ENCODE assay signal across 9 cellular contexts in genomic region chr15:33022629-33023028, GRCh38.
DNase-seq lines count a peak whose midpoint lies in the region; ATAC-seq lines count a peak whose summit lies in the region.
"Had no signal": no experiment of that assay in that cellular context is flagged by ENCODE, and none has a peak within 500 bp of the region (broad histone marks: within the 10 kb centered on the region; RNA-seq: fewer than 3 reads in every experiment).

No MANE protein-coding gene starts in this region.

- DNase-seq in M059J (ENCODE audit: low read depth) (peak; percentile 87), mesenchymal stem cell (peak; percentile 43), HUDEP-2 (lab: John Stamatoyannopoulos, UW; ENCODE audit: unreplicated experiment in 76 of 76) (no peak)
- no peak for DNase-seq in activated T-cell treated with anti-CD3 and anti-CD28 coated beads, Interleukin-2, amount 50 U/mL, for 4 hours

- H2AK5ac ChIP-seq in mesenchymal stem cell (ENCODE audit: low read length, severe bottlenecking), result no peak overlapping the region

- peaks cover 0 to 14% (median 0%) of the 10 kb centered on the region in 11 experiments; a peak in 4 of 22 replicates for H3K36me3 ChIP-seq in BLaER1 treated with 17β-estradiol and CSF1 and Interleukin-3, amounts not matched to agents 10 nM and 100 nM
- peaks cover 0 to 2% of the 10 kb centered on the region in 2 experiments for H3K36me3 ChIP-seq in mesenchymal stem cell (ENCODE audit: control insufficient read depth in 1 of 2, insufficient read depth in 2 of 2, low read depth in 1 of 2, low read length in 2 of 2)

- peaks cover 10% of the 10 kb centered on the region for H3K4me1 Mint-ChIP-seq in dendritic cell treated with granulocyte-macrophage colony-stimulating factor and Interleukin-4, amounts not matched to agents 40 ng/mL and 50 ng/mL, for 4 days (ENCODE audit: low read depth)
- no peaks in the 10 kb centered on the region for H3K4me1 Mint-ChIP-seq in activated T-cell treated with anti-CD3 and anti-CD28 coated beads, Interleukin-2, amount 50 U/mL, for 4 hours (ENCODE audit: low read depth)

- H2BK5ac ChIP-seq in mesenchymal stem cell (ENCODE audit: low read depth, low read length, poor library complexity, severe bottlenecking), result no peak overlapping the region

- H3K23ac ChIP-seq in mesenchymal stem cell (ENCODE audit: low read length in 2 of 2), result no peak overlapping the region

- peak overlapping the region; percentile 74 for H3K27ac Mint-ChIP-seq in dendritic cell treated with granulocyte-macrophage colony-stimulating factor and Interleukin-4, amounts not matched to agents 40 ng/mL and 50 ng/mL, for 4 days
- H3K27ac Mint-ChIP-seq: activated naive CD8-positive, alpha-beta T cell had no signal

- no peak overlapping the region for H2BK120ac ChIP-seq in mesenchymal stem cell (ENCODE audit: low read depth, low read length)

- no peak overlapping the region for H3K4me3 ChIP-seq in BLaER1 treated with 17β-estradiol and CSF1 and Interleukin-3, amounts not matched to agents 10 nM and 100 nM
- no peak overlapping the region for H3K4me3 ChIP-seq in mesenchymal stem cell (ENCODE audit: insufficient read depth in 1 of 2, low read depth in 1 of 2, low read length in 2 of 2)

- no peak overlapping the region for H3K4ac ChIP-seq in mesenchymal stem cell (ENCODE audit: low read depth in 1 of 2, low read length in 2 of 2)

- no peaks in the 10 kb centered on the region for H3K9me3 Mint-ChIP-seq in dendritic cell treated with granulocyte-macrophage colony-stimulating factor and Interleukin-4, amounts not matched to agents 40 ng/mL and 50 ng/mL, for 4 days
- H3K9me3 Mint-ChIP-seq in activated T-cell treated with anti-CD3 and anti-CD28 coated beads, Interleukin-2, amount 50 U/mL, for 4 hours, result no peaks in the 10 kb centered on the region

- H3K9ac ChIP-seq in BLaER1 treated with 17β-estradiol and CSF1 and Interleukin-3, amounts not matched to agents 10 nM and 100 nM, result peak overlapping the region in 4 of 11 experiments; percentile 9 to 44 (median 34); a peak in 5 of 22 replicates
- peak overlapping the region; percentile 76 for H3K9ac ChIP-seq in mesenchymal stem cell (ENCODE audit: low read length)

- H2BK12ac ChIP-seq in mesenchymal stem cell (ENCODE audit: low read length in 2 of 2), result no peak overlapping the region

- H2AFZ ChIP-seq in mesenchymal stem cell (ENCODE audit: low read depth, low read length), result no peak overlapping the region

- H4K91ac ChIP-seq in mesenchymal stem cell (ENCODE audit: low read length), result no peak overlapping the region

- no peaks in the 10 kb centered on the region for H3K27me3 Mint-ChIP-seq in dendritic cell treated with granulocyte-macrophage colony-stimulating factor and Interleukin-4, amounts not matched to agents 40 ng/mL and 50 ng/mL, for 4 days
- peaks cover 2% of the 10 kb centered on the region for H3K27me3 Mint-ChIP-seq in activated T-cell treated with anti-CD3 and anti-CD28 coated beads, Interleukin-2, amount 50 U/mL, for 4 hours (ENCODE audit: low read depth)
- H3K27me3 Mint-ChIP-seq: activated naive CD8-positive, alpha-beta T cell had no signal

- H3K27me3 ChIP-seq in BLaER1 treated with 17β-estradiol and CSF1 and Interleukin-3, amounts not matched to agents 10 nM and 100 nM, result no peaks in the 10 kb centered on the region
- H3K27me3 ChIP-seq in mesenchymal stem cell (ENCODE audit: control insufficient read depth in 1 of 2, insufficient read depth in 1 of 2, low read length in 2 of 2), result no peaks in the 10 kb centered on the region

- peaks cover 7% of the 10 kb centered on the region for H3K36me3 Mint-ChIP-seq in dendritic cell treated with granulocyte-macrophage colony-stimulating factor and Interleukin-4, amounts not matched to agents 40 ng/mL and 50 ng/mL, for 4 days (ENCODE audit: low read depth)
- H3K36me3 Mint-ChIP-seq in activated T-cell treated with anti-CD3 and anti-CD28 coated beads, Interleukin-2, amount 50 U/mL, for 4 hours (ENCODE audit: insufficient read depth), result no peaks in the 10 kb centered on the region
- H3K36me3 Mint-ChIP-seq: activated naive CD8-positive, alpha-beta T cell had no signal

- H3K79me1 ChIP-seq in mesenchymal stem cell (replicated peaks; ENCODE audit: low read length, poor library complexity, severe bottlenecking), result peaks cover 2% of the 10 kb centered on the region

- no peak overlapping the region for H2BK15ac ChIP-seq in mesenchymal stem cell (ENCODE audit: low read depth, poor library complexity, severe bottlenecking)

- H3K4me1 ChIP-seq in BLaER1 treated with 17β-estradiol and CSF1 and Interleukin-3, amounts not matched to agents 10 nM and 100 nM, result peaks cover 12 to 26% (median 13%) of the 10 kb centered on the region in 10 experiments
- peaks cover 4% of the 10 kb centered on the region for H3K4me1 ChIP-seq in mesenchymal stem cell (ENCODE audit: control insufficient read depth, insufficient read depth, low read depth, low read length)

- intact Hi-C loops in dendritic cell treated with granulocyte-macrophage colony-stimulating factor and Interleukin-4, amounts not matched to agents 40 ng/mL and 50 ng/mL, for 4 days (cut with micrococcal nuclease), result loop anchor here (1.0 to 5.0 kb wide), 3 partner anchors 50 to 110 kb away; no protein-coding TSS in a partner anchor

- H3K18ac ChIP-seq in mesenchymal stem cell (ENCODE audit: low read depth in 1 of 2, low read length in 2 of 2), result peak overlapping the region in 1 of 2 experiments; percentile 31

- H4K20me1 ChIP-seq in BLaER1 treated with 17β-estradiol and CSF1 and Interleukin-3, amounts not matched to agents 10 nM and 100 nM, result peaks cover 0 to 100% (median 0%) of the 10 kb centered on the region in 11 experiments; a peak in 5 of 22 replicates

- peak overlapping the region; percentile 59 for H4K8ac ChIP-seq in mesenchymal stem cell (ENCODE audit: low read length)

- 43% methylated on average over 2 of the region's 2 CpGs for WGBS in mesenchymal stem cell

- peak overlapping the region in 8 of 11 experiments; percentile 0 to 64 (median 42); a peak in 12 of 22 replicates for H3K27ac ChIP-seq in BLaER1 treated with 17β-estradiol and CSF1 and Interleukin-3, amounts not matched to agents 10 nM and 100 nM
- peak overlapping the region; percentile 39 for H3K27ac ChIP-seq in mesenchymal stem cell (ENCODE audit: low read length, poor library complexity, severe bottlenecking)

- no peak overlapping the region for H3K14ac ChIP-seq in mesenchymal stem cell (ENCODE audit: low read length in 2 of 2)

- ATAC-seq in GM18909 (IDR thresholded peaks at IDR 0.05; ENCODE audit: poor library complexity, unreplicated experiment) (no peak), HG02884 (IDR thresholded peaks at IDR 0.05; ENCODE audit: unreplicated experiment) (no peak)
- no peak for ATAC-seq in activated T-cell treated with anti-CD3 and anti-CD28 coated beads, Interleukin-2, amount 50 U/mL, for 4 hours

- H3K4me2 ChIP-seq in BLaER1 treated with 17β-estradiol and CSF1 and Interleukin-3, amounts not matched to agents 10 nM and 100 nM, result peak overlapping the region; percentile 28 to 72 (median 60)
- no peak overlapping the region for H3K4me2 ChIP-seq in mesenchymal stem cell (ENCODE audit: low read length, poor library complexity, severe bottlenecking)

- H3K4me3 Mint-ChIP-seq in dendritic cell treated with granulocyte-macrophage colony-stimulating factor and Interleukin-4, amounts not matched to agents 40 ng/mL and 50 ng/mL, for 4 days, result no peak overlapping the region
- no peak overlapping the region for H3K4me3 Mint-ChIP-seq in activated T-cell treated with anti-CD3 and anti-CD28 coated beads, Interleukin-2, amount 50 U/mL, for 4 hours
- H3K4me3 Mint-ChIP-seq: activated naive CD8-positive, alpha-beta T cell had no signal

- H3K9me3 ChIP-seq in BLaER1 treated with 17β-estradiol and CSF1 and Interleukin-3, amounts not matched to agents 10 nM and 100 nM (replicated peaks in 1 of 11), result peaks cover 0 to 18% (median 8%) of the 10 kb centered on the region in 11 experiments; a peak in 9 of 22 replicates
- no peaks in the 10 kb centered on the region for H3K9me3 ChIP-seq in mesenchymal stem cell (ENCODE audit: control insufficient read depth, low read length)

Comparison
In these comparisons a context has a peak if more than half of its experiments do, and no peak if none do; other contexts are left out.
1. DNase-seq: peak in M059J (single experiment) and mesenchymal stem cell (single experiment); none in HUDEP-2 (0 of 76) and activated T-cell treated with anti-CD3 and anti-CD28 coated beads, Interleukin-2, amount 50 U/mL, for 4 hours (single experiment).